Comparison of ENCODE assay signal across 8 cellular contexts in the genomic region with DNA sequence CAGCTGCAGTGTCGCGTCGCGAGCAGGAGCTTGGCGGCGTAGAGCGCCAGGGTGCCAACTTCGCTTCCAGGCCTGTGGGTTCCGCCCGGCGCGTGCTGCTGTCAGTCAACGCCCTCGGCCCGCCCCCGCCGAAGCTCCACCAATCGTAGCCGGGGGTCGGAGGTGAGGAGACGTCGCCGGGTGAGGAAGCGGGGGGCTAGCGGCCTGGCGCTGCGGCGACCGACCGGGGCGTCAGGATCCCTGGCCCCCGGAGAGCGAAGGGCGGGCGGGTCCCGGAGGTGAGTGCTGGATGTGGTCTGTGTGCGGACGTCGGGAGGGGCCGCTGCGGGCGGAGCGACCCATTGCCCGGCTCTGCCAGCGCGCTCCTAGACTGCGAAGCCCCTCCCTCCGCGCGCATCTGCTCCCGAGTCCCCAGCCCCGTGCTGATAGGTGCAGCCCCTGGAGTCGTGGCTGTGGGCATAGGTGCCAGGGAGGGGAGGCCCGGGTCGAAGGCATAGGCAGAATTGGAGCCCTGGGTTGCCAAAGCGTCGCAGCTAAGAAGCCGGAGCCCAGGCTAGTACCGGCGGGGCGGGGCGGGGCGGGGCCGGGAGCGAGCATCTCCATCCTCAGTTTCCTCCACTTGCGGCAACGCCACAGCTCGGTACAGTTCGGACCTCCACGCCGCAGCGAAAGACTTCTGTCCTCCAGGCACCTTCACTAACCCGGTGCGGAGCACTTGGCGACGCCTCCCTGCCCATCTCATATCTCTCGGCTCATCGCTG. TPM values are rescaled to one million over a fixed set of nuclear protein-coding genes. Genes with fewer than 3 reads are reported as not detected.
DNase-seq lines count a peak whose midpoint lies in the region; ATAC-seq and TF ChIP-seq lines count a peak whose summit lies in the region.

A gene (plus strand): TSS at position 165 of the 761 bp plus-strand sequence. CDS start 6,386 bp downstream, outside the sequence.

- peaks cover 52% of the 10 kb centered on the region for H3K4me1 Mint-ChIP-seq in activated naive CD8-positive, alpha-beta T cell treated with anti-CD3 and anti-CD28 coated beads, Interleukin-2, amount 50 U/mL, for 24 hours
- H3K4me1 Mint-ChIP-seq in type B pancreatic cell (ENCODE audit: unreplicated experiment), result peaks cover 15% of the 10 kb centered on the region

- H3K27me3 ChIP-seq in heart left ventricle, result no peaks in the 10 kb centered on the region

- peaks cover 13% of the 10 kb centered on the region for H3K36me3 Mint-ChIP-seq in activated naive CD8-positive, alpha-beta T cell treated with anti-CD3 and anti-CD28 coated beads, Interleukin-2, amount 50 U/mL, for 24 hours (ENCODE audit: low read depth)
- H3K36me3 Mint-ChIP-seq in type B pancreatic cell, result peaks cover 3% of the 10 kb centered on the region

- TF ChIP-seq POLR2A in heart left ventricle (IDR thresholded peaks at IDR 0.05), result peak in 1 of 2 donors; percentile 70

- H3K27ac Mint-ChIP-seq in activated naive CD8-positive, alpha-beta T cell treated with anti-CD3 and anti-CD28 coated beads, Interleukin-2, amount 50 U/mL, for 24 hours, result peak within 1 kb of the TSS; percentile 97
- H3K27ac Mint-ChIP-seq in type B pancreatic cell, result peak within 1 kb of the TSS; percentile 75

- WGBS in heart left ventricle, 4 donors, result 0 to 2% (median 1%) methylated on average over 18 to 78 of the region's 78 CpGs

- H3K27ac ChIP-seq in heart left ventricle, result peak within 1 kb of the TSS; percentile 68 to 95 (median 89)

- H3K27me3 Mint-ChIP-seq in activated naive CD8-positive, alpha-beta T cell treated with anti-CD3 and anti-CD28 coated beads, Interleukin-2, amount 50 U/mL, for 24 hours, result no peaks in the 10 kb centered on the region
- H3K27me3 Mint-ChIP-seq in type B pancreatic cell, result peaks cover 8% of the 10 kb centered on the region

- intact Hi-C loops in heart left ventricle (cut with DNase I), result loop anchor here in 5 of 10 donors (2.0 to 10.0 kb wide), 3 partner anchors 52 to 214 kb away; a partner anchor contains a TSS
- intact Hi-C loops in posterior cingulate gyrus (cut with DNase I), result loop anchor here (2.0 to 5.0 kb wide), 2 partner anchors 54 to 92 kb away; a partner anchor contains a TSS

- peaks cover 0 to 25% (median 19%) of the 10 kb centered on the region in 9 donors for H3K36me3 ChIP-seq in heart left ventricle

- DNase-seq in NCI-H128 (lab: John Stamatoyannopoulos, UW; ENCODE audit: unreplicated experiment) (peak; percentile 70), SW480 (ENCODE audit: low spot score) (peak; percentile 82), heart left ventricle (peak; percentile 92 to 96 (median 93)), posterior cingulate gyrus (peak; percentile 93 to 100 (median 97)), type B pancreatic cell (ENCODE audit: extremely low spot score, unreplicated experiment) (peak; percentile 85)
- DNase-seq in activated naive CD8-positive, alpha-beta T cell treated with anti-CD3 and anti-CD28 coated beads, Interleukin-2, amount 50 U/mL, for 24 hours, result peak; percentile 94

- ATAC-seq in HG02759 (IDR thresholded peaks at IDR 0.05; ENCODE audit: unreplicated experiment) (peak; percentile 96), heart left ventricle (peak; percentile 87 to 98 (median 96))
- ATAC-seq in activated naive CD8-positive, alpha-beta T cell treated with anti-CD3 and anti-CD28 coated beads, Interleukin-2, amount 50 U/mL, for 24 hours, result peak; percentile 94

- H3K4me3 ChIP-seq in GM12875 (ENCODE audit: low read depth, low read length), result peak within 1 kb of the TSS; percentile 93
- peak within 1 kb of the TSS; percentile 71 to 97 (median 88) for H3K4me3 ChIP-seq in heart left ventricle

- TF ChIP-seq CTCF in GM12875 (IDR thresholded peaks at IDR 0.05; ENCODE audit: borderline replicate concordance, insufficient read depth, low read depth, low read length) (no peak), heart left ventricle (IDR thresholded peaks at IDR 0.05) (peak in 1 of 12 donors; percentile 7), type B pancreatic cell (conservative IDR thresholded peaks at IDR 0.05) (no peak)

- H3K9me3 ChIP-seq in heart left ventricle, result no peaks in the 10 kb centered on the region

- peaks cover 0 to 31% (median 19%) of the 10 kb centered on the region in 12 donors for H3K4me1 ChIP-seq in heart left ventricle

- H3K4me3 Mint-ChIP-seq in activated naive CD8-positive, alpha-beta T cell treated with anti-CD3 and anti-CD28 coated beads, Interleukin-2, amount 50 U/mL, for 24 hours, result peak within 1 kb of the TSS; percentile 98
- peak within 1 kb of the TSS; percentile 95 for H3K4me3 Mint-ChIP-seq in type B pancreatic cell

- H3K9me3 Mint-ChIP-seq in activated naive CD8-positive, alpha-beta T cell treated with anti-CD3 and anti-CD28 coated beads, Interleukin-2, amount 50 U/mL, for 24 hours, result no peaks in the 10 kb centered on the region
- no peaks in the 10 kb centered on the region for H3K9me3 Mint-ChIP-seq in type B pancreatic cell

RNA-seq across cellular contexts. Expression of the gene that starts here (rescaled TPM):
- 10 to 100 TPM; 24.0 to 43.8 (median 36.4) TPM for total RNA-seq in heart left ventricle
- 10 to 100 TPM; 13.3 to 18.1 TPM for polyA plus RNA-seq in heart left ventricle
- 3.8 and 12.5 TPM in 2 replicates for total RNA-seq in type B pancreatic cell (ENCODE audit: low replicate concordance)

Comparison
In these comparisons a context has a peak if more than half of its experiments do, and no peak if none do; other contexts are left out.
1. Peak in every context shown above with its lines: DNase-seq, ATAC-seq, H3K4me3 ChIP-seq and H3K27ac ChIP-seq.